20 cellular contexts compared by ENCODE assay signal in the genomic region with DNA sequence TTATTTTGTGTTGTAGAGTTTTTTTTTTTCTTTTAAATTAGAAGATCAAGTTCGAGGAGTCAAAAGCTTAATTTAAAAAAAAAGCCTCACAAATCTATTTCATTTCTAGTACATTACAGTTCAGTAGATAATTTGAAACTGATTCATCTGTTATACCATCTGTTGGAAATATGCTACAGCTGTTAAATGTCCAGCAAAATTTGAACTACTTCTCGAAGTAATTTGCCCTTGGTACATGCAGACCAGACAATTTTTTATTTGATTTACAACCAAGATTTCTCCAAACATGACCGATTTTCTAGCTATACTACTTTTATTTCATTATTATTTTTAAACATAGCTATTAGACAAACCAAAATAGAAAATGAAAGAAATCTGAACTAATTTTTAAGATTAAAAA.
"Had no signal": no experiment of that assay in that cellular context is flagged by ENCODE, and none has a peak within 500 bp of the region (broad histone marks: within the 10 kb centered on the region; RNA-seq: fewer than 3 reads in every experiment).

No MANE protein-coding gene starts in this region.

- ATAC-seq: effector memory CD8-positive, alpha-beta T cell; gastrocnemius medialis; heart right ventricle; left lobe of liver; naive thymus-derived CD4-positive, alpha-beta T cell; stimulated activated naive B cell treated with anti-CD40 and anti-IgM and Interleukin-4, amounts not matched to agents 10 μg/mL and 1 μg/mL and 100 μg/mL, for 72 hours; stimulated activated naive CD8-positive, alpha-beta T cell treated with anti-CD3 and anti-CD28 coated beads, Interleukin-15, amount 100 ng/mL, for 72 hours; upper lobe of right lung had no signal

- H3K36me3 ChIP-seq: esophagus muscularis mucosa, gastrocnemius medialis, heart right ventricle, sigmoid colon, tibial nerve, upper lobe of right lung, vagina had no signal

- H3K27me3 ChIP-seq: esophagus muscularis mucosa, gastrocnemius medialis, heart right ventricle, sigmoid colon, testis, tibial nerve, upper lobe of right lung, vagina had no signal

- H3K4me3 ChIP-seq: esophagus muscularis mucosa, gastrocnemius medialis, heart right ventricle, sigmoid colon, skin epidermis, testis, tibial nerve, upper lobe of right lung, vagina had no signal

- DNase-seq: effector memory CD8-positive, alpha-beta T cell; gastrocnemius medialis; heart right ventricle; hypothalamus; islet precursor cell; mammary epithelial cell; naive thymus-derived CD4-positive, alpha-beta T cell; nephron progenitor cell; sigmoid colon; stimulated activated CD4-positive, alpha-beta T cell treated with anti-CD3 and anti-CD28 coated beads, Interleukin-2, amount 100 ng/mL, for 24 hours; stimulated activated CD4-positive, alpha-beta T cell treated with anti-CD3 and anti-CD28 coated beads, Interleukin-4, amount 100 ng/mL, for 4 hours; stimulated activated naive B cell treated with anti-CD40 and anti-IgM and Interleukin-4, amounts not matched to agents 10 μg/mL and 1 μg/mL and 100 μg/mL, for 72 hours; stimulated activated naive CD8-positive, alpha-beta T cell treated with anti-CD3 and anti-CD28 coated beads, Interleukin-15, amount 100 ng/mL, for 72 hours; testis; upper lobe of right lung had no signal

- H3K9me3 ChIP-seq: esophagus muscularis mucosa, gastrocnemius medialis, sigmoid colon, testis, tibial nerve, upper lobe of right lung, vagina had no signal

- H3K4me1 ChIP-seq: esophagus muscularis mucosa, gastrocnemius medialis, heart right ventricle, sigmoid colon, testis, tibial nerve, upper lobe of right lung, vagina had no signal
